Comparison of ENCODE assay signal across 3 cellular contexts in the genomic region with DNA sequence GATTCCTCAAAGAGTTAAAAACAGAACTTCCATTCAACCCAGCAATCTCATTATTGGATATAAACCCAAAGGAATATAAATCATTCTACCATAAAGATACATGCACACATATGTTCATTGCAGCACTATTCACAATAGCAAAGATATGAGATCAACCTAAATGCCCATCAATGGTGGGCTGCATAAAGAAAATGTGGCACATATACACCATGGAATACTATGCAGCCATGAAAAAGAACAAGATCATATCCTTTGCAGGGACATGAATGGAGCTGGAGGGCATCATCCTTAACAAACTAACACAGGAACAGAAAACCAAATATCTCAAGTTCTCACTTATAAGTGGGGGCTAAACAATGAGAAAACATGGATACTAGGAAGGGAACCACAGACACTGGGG.
A peak's percentile ranks its signal among the peaks of the same experiment; 100 is the strongest.
DNase-seq lines count a peak whose midpoint lies in the region; ATAC-seq, FAIRE-seq and TF ChIP-seq lines count a peak whose summit lies in the region.
"Not testable (repeated sequence)": the region's sequence is repeated elsewhere in the genome, so short reads cannot be mapped to it uniquely, and the experiment has no call there.

No MANE protein-coding gene starts in this region.

- not testable (repeated sequence) for BruUV-seq in K562 (replicated peaks; lab: Mats Ljungman, UMichigan)

- TF ChIP-seq RAD21 in K562 (CRISPR knock-in tag; conservative IDR thresholded peaks at IDR 0.05 in 1 of 2, IDR thresholded peaks at IDR 0.05 in 1 of 2) = not testable (repeated sequence)

- not testable (repeated sequence) for H3K4me3 ChIP-seq in HEK293 (ENCODE audit: low read depth, low read length); K562

- not testable (repeated sequence) for H3K9me3 ChIP-seq in HEK293 (ENCODE audit: control insufficient read depth, insufficient read depth, low read depth, low read length); K562 (replicated peaks; ENCODE audit: control insufficient read depth, insufficient read depth, low read depth, low read length)

- H3K9me1 ChIP-seq in K562 (ENCODE audit: control insufficient read depth, insufficient read depth, low read length) = not testable (repeated sequence)

- not testable (repeated sequence) for H3K4me2 ChIP-seq in K562 (ENCODE audit: insufficient read depth, low read length)

- intact Hi-C loops in K562 (cut with micrococcal nuclease) = not testable (repeated sequence)

- not testable (repeated sequence) for H2AFZ ChIP-seq in K562 (ENCODE audit: low read depth, low read length)

- not testable (repeated sequence) for H3K27ac ChIP-seq in HEK293 (ENCODE audit: extremely low read depth, low read depth, low read length); K562 (ENCODE audit: extremely low read depth, low read depth, low read length)
- H3K27ac ChIP-seq in epithelial cell of prostate = peak overlapping the region; percentile 68

- not testable (repeated sequence) for DNase-seq in K562 (ENCODE audit: extremely low read depth in 1 of 4, low spot score in 3 of 4); epithelial cell of prostate (ENCODE audit: low read depth, low spot score)

- H3K79me2 ChIP-seq in K562 (ENCODE audit: control insufficient read depth, insufficient read depth, low read length) = not testable (repeated sequence)

- not testable (repeated sequence) for TF ChIP-seq POLR2A in K562 (conservative IDR thresholded peaks at IDR 0.05)

- in situ Hi-C loops in K562 (cut with MboI) = not testable (repeated sequence)

- FAIRE-seq in K562 (lab: Jason Lieb, UNC) = not testable (repeated sequence)

- not testable (repeated sequence) for TF ChIP-seq EP300 in K562 (IDR thresholded peaks at IDR 0.05; ENCODE audit: low read length)

- ATAC-seq in K562 = not testable (repeated sequence)

- H3K4me1 ChIP-seq in HEK293 (ENCODE audit: control insufficient read depth, insufficient read depth, low read length); K562 (replicated peaks in 1 of 2; ENCODE audit: control insufficient read depth in 2 of 2, insufficient read depth in 2 of 2, low read length in 2 of 2): not testable (repeated sequence)

- not testable (repeated sequence) for H3K27me3 ChIP-seq in K562 (ENCODE audit: control insufficient read depth in 2 of 2, insufficient read depth in 2 of 2, low read length in 2 of 2)

- not testable (repeated sequence) for H3K9ac ChIP-seq in K562 (ENCODE audit: insufficient read depth in 1 of 2, low read depth in 2 of 2, low read length in 2 of 2)

- CTCF ChIA-PET in HEK293 (lab: Yijun Ruan, JAX) = interaction anchor here (1.4 kb wide), 1 partner anchor 131 kb away, joined by 4 read pairs; no protein-coding TSS in a partner anchor
- CTCF ChIA-PET in K562 (lab: Yijun Ruan, JAX; ENCODE audit: low intra/inter-chr PET ratio) = not testable (repeated sequence)

- not testable (repeated sequence) for H3K36me3 ChIP-seq in HEK293 (ENCODE audit: control insufficient read depth in 2 of 2, insufficient read depth in 1 of 2, low read length in 2 of 2); K562 (ENCODE audit: control insufficient read depth, insufficient read depth, low read length)

- not testable (repeated sequence) for TF ChIP-seq CTCF in HEK293 (tag by site-specific recombination; IDR thresholded peaks at IDR 0.05); K562 (IDR thresholded peaks at IDR 0.05 in 2 of 3, conservative IDR thresholded peaks at IDR 0.05 in 1 of 3; ENCODE audit: insufficient read depth in 2 of 3, low read depth in 1 of 3, low read length in 3 of 3)

- POLR2A ChIA-PET in HEK293 (lab: Yijun Ruan, JAX); K562 (lab: Yijun Ruan, JAX): not testable (repeated sequence)

- not testable (repeated sequence) for H4K20me1 ChIP-seq in K562 (replicated peaks; ENCODE audit: control insufficient read depth, insufficient read depth, low read length)

TF ChIP-seq in HEK293, 187 proteins besides CTCF, POLR2A, EP300 and RAD21:
- peak; percentile 88 for TF ChIP-seq ZNF146 (tag by site-specific recombination; IDR thresholded peaks at IDR 0.05)

TF ChIP-seq in K562, 482 proteins besides CTCF, POLR2A, EP300 and RAD21:
- peak; percentile 68 for TF ChIP-seq RBM25 (IDR thresholded peaks at IDR 0.05; ENCODE audit: low read depth, low read length, severe bottlenecking)
- peak; percentile 98 for TF ChIP-seq ZNF146 (CRISPR knock-in tag; IDR thresholded peaks at IDR 0.05; ENCODE audit: unreplicated experiment)
- TF ChIP-seq KDM1A (IDR thresholded peaks at IDR 0.05) = peak in 1 of 2 experiments; percentile 43; a peak in 1 of 4 replicates
